ENCODE assay signal across 35 cellular contexts in the genomic region with DNA sequence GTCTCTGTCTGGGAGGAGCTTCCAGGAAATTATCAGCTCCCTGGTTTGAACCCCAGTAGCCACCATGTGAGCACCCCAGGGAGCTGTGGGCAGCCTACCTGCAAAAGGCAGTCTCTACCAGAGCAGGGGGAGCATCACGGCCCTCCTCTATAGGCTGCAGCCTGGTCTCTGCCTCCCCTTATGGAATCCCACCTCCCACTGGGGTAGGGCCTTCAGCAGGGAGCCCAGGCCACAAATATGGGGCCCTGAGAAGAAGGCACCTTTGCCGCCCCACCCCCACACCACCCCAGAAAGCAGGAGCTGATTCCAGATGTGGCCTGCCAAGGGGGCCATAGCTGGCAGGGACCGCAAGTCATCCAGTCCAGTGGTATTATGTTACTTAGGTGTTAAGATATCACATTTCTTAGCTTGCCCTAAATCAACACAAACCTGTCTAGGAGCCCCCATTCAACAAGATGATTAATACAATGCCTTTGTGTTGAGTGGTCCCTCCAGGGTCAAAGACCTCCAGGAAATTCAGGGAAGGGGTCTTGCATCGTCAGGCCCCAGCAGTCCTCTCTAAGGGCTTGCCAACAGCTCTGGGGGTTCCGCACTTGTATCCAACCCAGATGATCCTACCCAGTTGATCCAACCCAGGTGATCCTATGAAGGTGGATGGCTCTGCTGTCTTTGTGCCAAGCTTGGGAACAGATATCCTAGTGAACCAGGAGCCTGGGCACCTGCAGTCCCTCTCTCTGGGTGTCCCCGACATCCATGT.
"Had no signal": no experiment of that assay in that cellular context is flagged by ENCODE, and none has a peak within 500 bp of the region (broad histone marks: within the 10 kb centered on the region; RNA-seq: fewer than 3 reads in every experiment).

No MANE protein-coding gene starts in this region.

- DNase-seq: activated CD4-positive, alpha-beta memory T cell treated with anti-CD3 and anti-CD28 coated beads, Interleukin-2, amount 10 ng/mL, durations not matched to agents 7 days and 5 days; activated CD4-positive, alpha-beta T cell treated with anti-CD3 and anti-CD28 coated beads for 1 hour; activated CD4-positive, alpha-beta T cell treated with anti-CD3 and anti-CD28 coated beads for 48 hours; activated CD4-positive, CD25-positive, alpha-beta regulatory T cell; activated CD8-positive, alpha-beta memory T cell treated with anti-CD3 and anti-CD28 coated beads for 24 hours; activated CD8-positive, alpha-beta memory T cell treated with anti-CD3 and anti-CD28 coated beads, Interleukin-2, amount 10 ng/mL, durations not matched to agents 7 days and 5 days; activated CD8-positive, alpha-beta memory T cell treated with anti-CD3 and anti-CD28 coated beads, Interleukin-2, amount 50 U/mL, for 48 hours; activated effector memory CD4-positive, alpha-beta T cell treated with Interleukin-2 at 50 U/mL for 16 hours; activated naive CD4-positive, alpha-beta T cell treated with anti-CD3 and anti-CD28 coated beads, Interleukin-2, amount 10 ng/mL, durations not matched to agents 7 days and 5 days; activated naive CD8-positive, alpha-beta T cell treated with anti-CD3 and anti-CD28 coated beads, Interleukin-2, amount 50 U/mL, for 24 hours; activated T-cell treated with anti-CD3 and anti-CD28 coated beads, Interleukin-2, amount 50 U/mL, for 48 hours; anterior cingulate cortex; Kasumi-1; KG1; MG63; NCI-H1048; NCI-H1105 treated with DMSO at 0.1 percent for 48 hours; NCI-H1436 treated with DMSO at 0.1 percent for 48 hours; NCI-H1694 treated with DMSO at 0.1 percent for 48 hours; NCI-H2029; NCI-H2171; NCI-H510A; NCI-H526; NCI-H748 treated with DMSO at 0.1 percent for 48 hours; NK-92 treated with Interleukin-12 subunit alpha and Interleukin-12 subunit beta, amount 100 ng/mL, for 24 hours; PC-3; RPMI8226; SW 1271; T-helper 1 cell; T-helper 2 cell; T-helper 9 cell; WERI-Rb-1 had no signal

- H3K36me3 Mint-ChIP-seq: activated CD8-positive, alpha-beta memory T cell treated with anti-CD3 and anti-CD28 coated beads, Interleukin-2, amount 10 ng/mL, durations not matched to agents 7 days and 5 days; activated naive CD4-positive, alpha-beta T cell treated with anti-CD3 and anti-CD28 coated beads, Interleukin-2, amount 10 ng/mL, durations not matched to agents 7 days and 5 days; activated naive CD8-positive, alpha-beta T cell; brain had no signal

- H3K4me1 Mint-ChIP-seq: activated CD4-positive, alpha-beta memory T cell treated with anti-CD3 and anti-CD28 coated beads, Interleukin-2, amount 10 ng/mL, durations not matched to agents 7 days and 5 days; activated CD8-positive, alpha-beta memory T cell treated with anti-CD3 and anti-CD28 coated beads, Interleukin-2, amount 10 ng/mL, durations not matched to agents 7 days and 5 days; activated naive CD4-positive, alpha-beta T cell treated with anti-CD3 and anti-CD28 coated beads, Interleukin-2, amount 10 ng/mL, durations not matched to agents 7 days and 5 days; activated naive CD8-positive, alpha-beta T cell treated with anti-CD3 and anti-CD28 coated beads, Interleukin-2, amount 50 U/mL, for 24 hours had no signal

- H3K27ac ChIP-seq: Peyer's patch, WERI-Rb-1 had no signal

- H3K36me3 ChIP-seq: MG63, Peyer's patch, WERI-Rb-1 had no signal

- H3K4me1 ChIP-seq: Peyer's patch had no signal

- H3K4me3 ChIP-seq: MG63, Peyer's patch had no signal

- H3K27me3 Mint-ChIP-seq: activated CD4-positive, alpha-beta memory T cell treated with anti-CD3 and anti-CD28 coated beads, Interleukin-2, amount 10 ng/mL, durations not matched to agents 7 days and 5 days; activated CD8-positive, alpha-beta memory T cell treated with anti-CD3 and anti-CD28 coated beads, Interleukin-2, amount 10 ng/mL, durations not matched to agents 7 days and 5 days had no signal

- H3K27ac Mint-ChIP-seq: activated CD4-positive, alpha-beta memory T cell treated with anti-CD3 and anti-CD28 coated beads, Interleukin-2, amount 10 ng/mL, durations not matched to agents 7 days and 5 days; activated CD8-positive, alpha-beta memory T cell treated with anti-CD3 and anti-CD28 coated beads, Interleukin-2, amount 10 ng/mL, durations not matched to agents 7 days and 5 days; activated naive CD4-positive, alpha-beta T cell treated with anti-CD3 and anti-CD28 coated beads, Interleukin-2, amount 10 ng/mL, durations not matched to agents 7 days and 5 days; activated naive CD8-positive, alpha-beta T cell; activated naive CD8-positive, alpha-beta T cell treated with anti-CD3 and anti-CD28 coated beads, Interleukin-2, amount 50 U/mL, for 24 hours; brain had no signal

- H3K27me3 ChIP-seq: MG63, Peyer's patch had no signal

- H3K4me3 Mint-ChIP-seq: activated CD4-positive, alpha-beta memory T cell treated with anti-CD3 and anti-CD28 coated beads, Interleukin-2, amount 10 ng/mL, durations not matched to agents 7 days and 5 days; activated CD8-positive, alpha-beta memory T cell treated with anti-CD3 and anti-CD28 coated beads, Interleukin-2, amount 10 ng/mL, durations not matched to agents 7 days and 5 days; activated naive CD4-positive, alpha-beta T cell treated with anti-CD3 and anti-CD28 coated beads, Interleukin-2, amount 10 ng/mL, durations not matched to agents 7 days and 5 days; activated naive CD8-positive, alpha-beta T cell; activated naive CD8-positive, alpha-beta T cell treated with anti-CD3 and anti-CD28 coated beads, Interleukin-2, amount 50 U/mL, for 24 hours; brain had no signal
